Comparison of ENCODE assay signal across 9 cellular contexts in genomic region chr9:77726814-77727213, GRCh38.
"Had no signal": no experiment of that assay in that cellular context is flagged by ENCODE, and none has a peak within 500 bp of the region (broad histone marks: within the 10 kb centered on the region; RNA-seq: fewer than 3 reads in every experiment).

No MANE protein-coding gene starts in this region.

- DNase-seq: activated CD8-positive, alpha-beta memory T cell treated with anti-CD3 and anti-CD28 coated beads for 24 hours; activated effector memory CD4-positive, alpha-beta T cell treated with anti-CD3 and anti-CD28 coated beads, Interleukin-2, amount 50 U/mL, for 16 hours; amniotic stem cell; sigmoid colon; spleen; T-helper 9 cell had no signal

- H2AFZ ChIP-seq: parathyroid adenoma had no signal

- H3K4me3 ChIP-seq: sigmoid colon, spleen had no signal

- H3K4me1 ChIP-seq: parathyroid adenoma had no signal

- H3K27ac ChIP-seq: parathyroid adenoma, sigmoid colon, spleen had no signal

- H3K9me3 ChIP-seq: sigmoid colon had no signal

- H3K9ac ChIP-seq: parathyroid adenoma had no signal

- ATAC-seq: esophagus mucosa, left lobe of liver had no signal

- H3K79me2 ChIP-seq: parathyroid adenoma had no signal

- H3K27me3 ChIP-seq: sigmoid colon, spleen had no signal
